ENCODE assay signal across 8 cellular contexts in the genomic region with DNA sequence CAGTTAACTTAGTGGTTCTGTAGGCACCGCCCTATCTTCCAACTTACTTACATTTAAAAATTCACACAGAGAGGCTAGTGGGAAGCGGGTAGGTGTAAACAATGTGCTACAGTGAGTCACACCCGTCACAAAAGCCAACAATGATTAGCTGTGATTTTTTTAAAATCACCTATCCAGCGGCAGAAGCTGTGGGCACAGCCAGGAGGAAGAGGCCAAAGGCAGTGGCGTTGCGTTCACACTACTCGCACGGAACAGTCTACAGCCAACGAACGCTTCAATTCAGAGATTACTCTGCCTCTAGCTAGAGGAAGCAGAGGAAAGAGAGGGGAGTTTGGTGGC. TPM values are rescaled to one million over a fixed set of nuclear protein-coding genes. Genes with fewer than 3 reads are reported as not detected.
A peak's percentile ranks its signal among the peaks of the same experiment; 100 is the strongest.
DNase-seq lines count a peak whose midpoint lies in the region; ATAC-seq and TF ChIP-seq lines count a peak whose summit lies in the region.

No MANE protein-coding gene starts in this region.

- H3K27ac ChIP-seq in Peyer's patch (peak overlapping the region in 3 of 4 donors; percentile 51 to 76 (median 72)), esophagus (ENCODE audit: low read depth in 2 of 2, low read length in 1 of 2) (peak overlapping the region; percentile 87 to 95), neural progenitor cell (no peak overlapping the region)

- DNase-seq in stimulated activated naive CD8-positive, alpha-beta T cell treated with anti-CD3 and anti-CD28 coated beads, Interleukin-15, Interleukin-2, amounts not matched to agents 100 U/mL and 50 U/mL, for 24 hours: no peak
- DNase-seq in Peyer's patch (no peak), neural progenitor cell (ENCODE audit: low spot score) (no peak), DMS 273 (lab: John Stamatoyannopoulos, UW; ENCODE audit: unreplicated experiment) (no peak), SIG-M5 (lab: John Stamatoyannopoulos, UW) (no peak)

- peak overlapping the region; percentile 74 for H3K4me3 Mint-ChIP-seq in stimulated activated naive CD8-positive, alpha-beta T cell treated with anti-CD3 and anti-CD28 coated beads, Interleukin-15, Interleukin-2, amounts not matched to agents 100 ng/mL and 50 ng/mL, for 24 hours
- H3K4me3 Mint-ChIP-seq in neural progenitor cell: peak overlapping the region; percentile 97

- ATAC-seq in stimulated activated naive CD8-positive, alpha-beta T cell treated with anti-CD3 and anti-CD28 coated beads, Interleukin-15, Interleukin-2, amounts not matched to agents 100 U/mL and 50 U/mL, for 24 hours: no peak
- peak; percentile 25 for ATAC-seq in HG02970 (IDR thresholded peaks at IDR 0.05; ENCODE audit: low FRiP score, unreplicated experiment)

- no peaks in the 10 kb centered on the region for H3K36me3 Mint-ChIP-seq in stimulated activated naive CD8-positive, alpha-beta T cell treated with anti-CD3 and anti-CD28 coated beads, Interleukin-15, Interleukin-2, amounts not matched to agents 100 ng/mL and 50 ng/mL, for 24 hours (ENCODE audit: low read depth)
- H3K36me3 Mint-ChIP-seq in neural progenitor cell: no peaks in the 10 kb centered on the region

- H3K4me3 ChIP-seq in Peyer's patch (peak overlapping the region; percentile 36 to 70 (median 49)), esophagus (ENCODE audit: low read depth in 1 of 2, low read length in 2 of 2) (peak overlapping the region; percentile 56 to 85), neural progenitor cell (peak overlapping the region; percentile 79)

- TF ChIP-seq POLR2A in Peyer's patch (IDR thresholded peaks at IDR 0.05): no peak

- H3K27me3 ChIP-seq in Peyer's patch (no peaks in the 10 kb centered on the region), esophagus (ENCODE audit: control insufficient read depth in 1 of 2, insufficient read depth in 2 of 2, low read length in 2 of 2) (peaks cover 0 to 6% of the 10 kb centered on the region in 2 donors), neural progenitor cell (peaks cover 34% of the 10 kb centered on the region)

- no peak overlapping the region for H3K9ac ChIP-seq in neural progenitor cell

- peaks cover 41% of the 10 kb centered on the region for H3F3A ChIP-seq in neural progenitor cell (ENCODE audit: low read depth)

- H3K4me1 Mint-ChIP-seq in stimulated activated naive CD8-positive, alpha-beta T cell treated with anti-CD3 and anti-CD28 coated beads, Interleukin-15, Interleukin-2, amounts not matched to agents 100 ng/mL and 50 ng/mL, for 24 hours (ENCODE audit: low read depth): peaks cover 37% of the 10 kb centered on the region
- peaks cover 13% of the 10 kb centered on the region for H3K4me1 Mint-ChIP-seq in neural progenitor cell

- H4K20me1 ChIP-seq in neural progenitor cell (ENCODE audit: low read depth): no peaks in the 10 kb centered on the region

- H3K79me2 ChIP-seq in neural progenitor cell (ENCODE audit: low read depth): peaks cover 8% of the 10 kb centered on the region

- TF ChIP-seq CTCF in Peyer's patch (IDR thresholded peaks at IDR 0.05) (no peak), neural progenitor cell (IDR thresholded peaks at IDR 0.05) (no peak)

- H3K36me3 ChIP-seq in Peyer's patch (no peaks in the 10 kb centered on the region), esophagus (ENCODE audit: control insufficient read depth in 2 of 2, insufficient read depth in 2 of 2, low read length in 1 of 2) (no peaks in the 10 kb centered on the region), neural progenitor cell (no peaks in the 10 kb centered on the region)

- peak overlapping the region; percentile 81 for H2AFZ ChIP-seq in neural progenitor cell (replicated peaks)

- H3K27ac Mint-ChIP-seq in stimulated activated naive CD8-positive, alpha-beta T cell treated with anti-CD3 and anti-CD28 coated beads, Interleukin-15, Interleukin-2, amounts not matched to agents 100 ng/mL and 50 ng/mL, for 24 hours: no peak overlapping the region
- peak overlapping the region; percentile 91 for H3K27ac Mint-ChIP-seq in neural progenitor cell

- H3K9me3 Mint-ChIP-seq in stimulated activated naive CD8-positive, alpha-beta T cell treated with anti-CD3 and anti-CD28 coated beads, Interleukin-15, Interleukin-2, amounts not matched to agents 100 ng/mL and 50 ng/mL, for 24 hours: peaks cover 5% of the 10 kb centered on the region
- no peaks in the 10 kb centered on the region for H3K9me3 Mint-ChIP-seq in neural progenitor cell

- H3K9me3 ChIP-seq in Peyer's patch: no peaks in the 10 kb centered on the region
- H3K9me3 ChIP-seq in esophagus (ENCODE audit: control insufficient read depth in 2 of 2, insufficient read depth in 1 of 2, low read depth in 1 of 2, low read length in 1 of 2): no peaks in the 10 kb centered on the region
- no peaks in the 10 kb centered on the region for H3K9me3 ChIP-seq in neural progenitor cell (ENCODE audit: low read depth)

- H3K4me1 ChIP-seq in Peyer's patch (peaks cover 0 to 12% (median 0%) of the 10 kb centered on the region in 4 donors), esophagus (ENCODE audit: control insufficient read depth in 2 of 2, insufficient read depth in 2 of 2, low read length in 1 of 2) (no peaks in the 10 kb centered on the region), neural progenitor cell (peaks cover 19% of the 10 kb centered on the region)

- H3K27me3 Mint-ChIP-seq in stimulated activated naive CD8-positive, alpha-beta T cell treated with anti-CD3 and anti-CD28 coated beads, Interleukin-15, Interleukin-2, amounts not matched to agents 100 ng/mL and 50 ng/mL, for 24 hours: peaks cover 68% of the 10 kb centered on the region
- peaks cover 6% of the 10 kb centered on the region for H3K27me3 Mint-ChIP-seq in neural progenitor cell (ENCODE audit: insufficient read depth, low read depth)

- WGBS in esophagus, 2 donors: 1% methylated on average over 10 of the region's 10 CpGs

- peak overlapping the region; percentile 84 for H3K4me2 ChIP-seq in neural progenitor cell

RNA-seq across cellular contexts. Expression of a gene that starts 2.5 kb away (rescaled TPM):
- total RNA-seq in Peyer's patch (1 to 10 TPM in 3 of 4 donors, under 1 TPM in 1; 0.18 to 3.3 (median 1.3) TPM), neural progenitor cell (ENCODE audit: low replicate concordance) (27.7 and 34.8 TPM in 2 replicates)
- under 1 TPM; 0.26 to 0.46 TPM for polyA plus RNA-seq in esophagus
